ENCODE assay signal across 8 cellular contexts in genomic region chr6:33000053-33000452, GRCh38. TPM values are rescaled to one million over a fixed set of nuclear protein-coding genes. Genes with fewer than 3 reads are reported as not detected.
A peak's percentile ranks its signal among the peaks of the same experiment; 100 is the strongest.
DNase-seq lines count a peak whose midpoint lies in the region; ATAC-seq and TF ChIP-seq lines count a peak whose summit lies in the region.

No MANE protein-coding gene starts in this region.

- no peaks in the 10 kb centered on the region for H3K36me3 Mint-ChIP-seq in activated CD8-positive, alpha-beta T cell treated with anti-CD3 and anti-CD28 coated beads for 36 hours (ENCODE audit: low read depth)
- H3K36me3 Mint-ChIP-seq in naive B cell, result peaks cover 0 to 6% of the 10 kb centered on the region in 2 donors

- POLR2A ChIA-PET in activated CD8-positive, alpha-beta T cell treated with anti-CD3 and anti-CD28 coated beads for 36 hours (lab: Charles Lee), result interaction anchor here (0.8 to 2.0 kb wide), 4 partner anchors 28 to 250 kb away, joined by 3 to 12 read pairs (median 3); partner anchors contain the start of gene TAP1

- CTCF ChIA-PET in activated CD8-positive, alpha-beta T cell treated with anti-CD3 and anti-CD28 coated beads for 36 hours (lab: Charles Lee), result interaction anchor here (1.0 to 5.5 kb wide), 12 partner anchors 9 to 150 kb away, joined by 3 to 31 read pairs (median 6); partner anchors contain the start of genes HLA-DOA and HLA-DPA1

- no peak overlapping the region for H3K4me3 Mint-ChIP-seq in activated CD8-positive, alpha-beta T cell treated with anti-CD3 and anti-CD28 coated beads for 36 hours
- peak overlapping the region in 4 of 8 donors; percentile 2 to 74 (median 31) for H3K4me3 Mint-ChIP-seq in naive B cell

- TF ChIP-seq RAD21 in Ishikawa (IDR thresholded peaks at IDR 0.05; ENCODE audit: low read depth), result peak; percentile 50

- peak; percentile 70 for ATAC-seq in activated CD8-positive, alpha-beta T cell treated with anti-CD3 and anti-CD28 coated beads for 36 hours
- ATAC-seq in naive B cell (ENCODE audit: low read depth in 2 of 2) (peak; percentile 93 to 97), HG02970 (IDR thresholded peaks at IDR 0.05; ENCODE audit: low FRiP score, unreplicated experiment) (no peak)

- no peak overlapping the region for H3K4me3 ChIP-seq in foreskin fibroblast (ENCODE audit: low read depth in 1 of 2, low read length in 2 of 2)

- peak; percentile 31 for TF ChIP-seq CTCF in activated CD8-positive, alpha-beta T cell treated with anti-CD3 and anti-CD28 coated beads for 36 hours (IDR thresholded peaks at IDR 0.05)
- TF ChIP-seq CTCF in foreskin fibroblast (IDR thresholded peaks at IDR 0.05; ENCODE audit: low read depth, low read length), result no peak

- peak; percentile 31 for DNase-seq in NCI-H2171 treated with DMSO at 0.1 percent for 48 hours (lab: John Stamatoyannopoulos, UW)
- no peak for DNase-seq in NCI-H2171 (lab: John Stamatoyannopoulos, UW)
- DNase-seq in activated CD8-positive, alpha-beta T cell treated with anti-CD3 and anti-CD28 coated beads for 36 hours, result peak; percentile 55
- DNase-seq in naive B cell, result peak; percentile 52
- no peak for DNase-seq in DMS79 treated with DMSO at 0.1 percent for 48 hours (lab: John Stamatoyannopoulos, UW)
- DNase-seq in foreskin fibroblast, result no peak

- H3K27me3 Mint-ChIP-seq in activated CD8-positive, alpha-beta T cell treated with anti-CD3 and anti-CD28 coated beads for 36 hours, result peaks cover 11% of the 10 kb centered on the region
- no peaks in the 10 kb centered on the region for H3K27me3 Mint-ChIP-seq in naive B cell

- H3K4me1 Mint-ChIP-seq in activated CD8-positive, alpha-beta T cell treated with anti-CD3 and anti-CD28 coated beads for 36 hours (ENCODE audit: low read depth), result peaks cover 6% of the 10 kb centered on the region
- H3K4me1 Mint-ChIP-seq in naive B cell, result peaks cover 24 to 38% (median 34%) of the 10 kb centered on the region in 3 donors

- intact Hi-C loops in activated CD8-positive, alpha-beta T cell treated with anti-CD3 and anti-CD28 coated beads for 36 hours (cut with micrococcal nuclease), result loop anchor here (5.0 to 10.0 kb wide), 2 partner anchors 77 to 245 kb away; partner anchors contain the start of gene HLA-DPB1

- no peak for TF ChIP-seq EP300 in Ishikawa (IDR thresholded peaks at IDR 0.05; ENCODE audit: borderline replicate concordance)

- H3K9me3 Mint-ChIP-seq in activated CD8-positive, alpha-beta T cell treated with anti-CD3 and anti-CD28 coated beads for 36 hours, result no peaks in the 10 kb centered on the region
- H3K9me3 Mint-ChIP-seq in naive B cell, result no peaks in the 10 kb centered on the region

- no peak overlapping the region for H3K27ac Mint-ChIP-seq in activated CD8-positive, alpha-beta T cell treated with anti-CD3 and anti-CD28 coated beads for 36 hours
- H3K27ac Mint-ChIP-seq in naive B cell, result peak overlapping the region in 5 of 6 donors; percentile 39 to 79 (median 69)

TF ChIP-seq in Ishikawa, 13 proteins besides CTCF, POLR2A, EP300 and RAD21:
- no peak for TF ChIP-seq USF1 (IDR thresholded peaks at IDR 0.05)
- no peak for TF ChIP-seq TAF1 (IDR thresholded peaks at IDR 0.05; ENCODE audit: low read depth)
- TF ChIP-seq CEBPB (IDR thresholded peaks at IDR 0.05), result no peak
- TF ChIP-seq ZBTB7A (IDR thresholded peaks at IDR 0.05; ENCODE audit: low read depth), result no peak
- TF ChIP-seq TCF12 (IDR thresholded peaks at IDR 0.05; ENCODE audit: low read depth), result no peak
- no peak for TF ChIP-seq MAX (IDR thresholded peaks at IDR 0.05)

RNA-seq across cellular contexts. Expression of gene HLA-DOA, which starts 9.3 kb away (rescaled TPM):
- total RNA-seq in activated CD8-positive, alpha-beta T cell treated with anti-CD3 and anti-CD28 coated beads for 36 hours, result 1 to 10 TPM; 6.4 to 8.1 TPM
- polyA plus RNA-seq in naive B cell (ENCODE audit: low read depth in 6 of 6), result 100 to 1,000 TPM; 219 to 598 (median 388) TPM

RNA-seq across cellular contexts. Expression of gene BRD2, which starts 31.7 kb away (rescaled TPM):
- total RNA-seq in activated CD8-positive, alpha-beta T cell treated with anti-CD3 and anti-CD28 coated beads for 36 hours, result 100 to 1,000 TPM; 219 to 235 TPM
- polyA plus RNA-seq in naive B cell (ENCODE audit: low read depth in 6 of 6), result 100 to 1,000 TPM in 1 of 6 donors, 10 to 100 TPM in 5; 26.9 to 148 (median 48.5) TPM

RNA-seq across cellular contexts. Expression of gene HLA-DMA, which starts 47.2 kb away (rescaled TPM):
- 10 to 100 TPM; 16.2 TPM for total RNA-seq in activated CD8-positive, alpha-beta T cell treated with anti-CD3 and anti-CD28 coated beads for 36 hours
- 1,000 to 10,000 TPM; 1,101 to 1,557 (median 1,371) TPM for polyA plus RNA-seq in naive B cell (ENCODE audit: low read depth in 6 of 6)

RNA-seq across cellular contexts. Expression of gene HLA-DMB, which starts 59.2 kb away (rescaled TPM):
- 1 to 10 TPM; 3.5 to 3.6 TPM for total RNA-seq in activated CD8-positive, alpha-beta T cell treated with anti-CD3 and anti-CD28 coated beads for 36 hours
- 1,000 to 10,000 TPM; 1,171 to 1,354 (median 1,198) TPM for polyA plus RNA-seq in naive B cell (ENCODE audit: low read depth in 6 of 6)

Comparison
In these comparisons a context has a peak if more than half of its experiments do, and no peak if none do; other contexts are left out.
1. DNase-seq: peak in NCI-H2171 treated with DMSO at 0.1 percent for 48 hours (single experiment), activated CD8-positive, alpha-beta T cell treated with anti-CD3 and anti-CD28 coated beads for 36 hours (single experiment) and naive B cell (single experiment); none in NCI-H2171 (single experiment), DMS79 treated with DMSO at 0.1 percent for 48 hours (single experiment) and foreskin fibroblast (0 of 2).